ENCODE assay signal across 11 cellular contexts in the genomic region with DNA sequence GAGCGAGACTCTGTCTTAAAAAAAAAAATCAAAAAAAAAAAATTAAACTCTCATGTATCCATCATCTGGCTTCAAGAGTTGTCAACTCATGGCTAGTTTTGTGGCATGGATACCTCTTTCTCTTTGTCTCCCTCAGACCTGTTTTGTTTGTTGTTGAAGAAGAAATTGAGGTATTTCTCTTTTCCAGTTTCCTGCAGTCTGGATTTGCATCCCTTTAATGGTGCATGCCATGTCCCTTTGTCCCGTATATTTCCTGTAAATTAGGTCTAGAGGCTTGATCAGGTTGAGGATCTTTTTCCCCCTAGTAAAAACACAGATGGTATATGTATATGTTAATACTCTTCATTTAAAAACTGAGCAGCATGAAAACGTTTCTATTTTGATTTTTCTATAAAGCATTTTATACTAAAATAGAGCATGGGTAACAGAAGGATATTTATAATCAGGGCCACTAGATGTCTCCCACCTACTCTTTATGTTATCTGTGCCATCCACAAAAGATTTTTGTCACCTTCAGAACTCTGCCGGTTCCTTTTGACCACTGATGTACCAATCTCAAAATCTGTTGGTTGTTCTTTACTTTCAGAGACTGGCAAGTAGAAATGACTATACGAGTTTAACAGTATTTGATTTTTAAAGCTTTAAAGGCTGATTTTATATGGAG.
DNase-seq lines count a peak whose midpoint lies in the region; ATAC-seq, FAIRE-seq and TF ChIP-seq lines count a peak whose summit lies in the region.
"Had no signal": no experiment of that assay in that cellular context is flagged by ENCODE, and none has a peak within 500 bp of the region (broad histone marks: within the 10 kb centered on the region; RNA-seq: fewer than 3 reads in every experiment).

No MANE protein-coding gene starts in this region.

- no peaks in the 10 kb centered on the region for H3K9me3 Mint-ChIP-seq in stimulated activated effector memory CD8-positive, alpha-beta T cell treated with anti-CD3 and anti-CD28 coated beads, Interleukin-12 subunit alpha, Interleukin-12 subunit beta, amount 100 ng/mL, for 72 hours
- H3K9me3 Mint-ChIP-seq: activated CD4-positive, alpha-beta T cell treated with anti-CD3 and anti-CD28 coated beads, Interleukin-2, amount 10 ng/mL, durations not matched to agents 24 days and 14 days had no signal

- H3K4me3 ChIP-seq in BE2C (ENCODE audit: low read depth, low read length) (no peak overlapping the region), fibroblast of mammary gland (ENCODE audit: control insufficient read depth, low read depth, low read length) (no peak overlapping the region)

- H3K4me1 ChIP-seq in BE2C = no peaks in the 10 kb centered on the region

- H3K27ac Mint-ChIP-seq in stimulated activated effector memory CD8-positive, alpha-beta T cell treated with anti-CD3 and anti-CD28 coated beads, Interleukin-12 subunit alpha, Interleukin-12 subunit beta, amount 100 ng/mL, for 72 hours = no peak overlapping the region
- H3K27ac Mint-ChIP-seq: activated CD4-positive, alpha-beta T cell treated with anti-CD3 and anti-CD28 coated beads, Interleukin-2, amount 10 ng/mL, durations not matched to agents 24 days and 14 days had no signal

- no peaks in the 10 kb centered on the region for H3K27me3 ChIP-seq in BE2C

- H3K9me3 ChIP-seq in BE2C = no peaks in the 10 kb centered on the region

- no peaks in the 10 kb centered on the region for H3K36me3 ChIP-seq in BE2C

- peaks cover 6% of the 10 kb centered on the region for H3K4me1 Mint-ChIP-seq in stimulated activated effector memory CD8-positive, alpha-beta T cell treated with anti-CD3 and anti-CD28 coated beads, Interleukin-12 subunit alpha, Interleukin-12 subunit beta, amount 100 ng/mL, for 72 hours
- H3K4me1 Mint-ChIP-seq: activated CD4-positive, alpha-beta T cell treated with anti-CD3 and anti-CD28 coated beads, Interleukin-2, amount 10 ng/mL, durations not matched to agents 24 days and 14 days had no signal

- peaks cover 18% of the 10 kb centered on the region for H3K36me3 Mint-ChIP-seq in stimulated activated effector memory CD8-positive, alpha-beta T cell treated with anti-CD3 and anti-CD28 coated beads, Interleukin-12 subunit alpha, Interleukin-12 subunit beta, amount 100 ng/mL, for 72 hours

- no peak for FAIRE-seq in GM19239 (lab: Jason Lieb, UNC)
- FAIRE-seq: astrocyte had no signal

- TF ChIP-seq CTCF in BE2C (IDR thresholded peaks at IDR 0.05; ENCODE audit: low read depth, low read length) = peak; percentile 9; the same call in 1 of the 2 replicates
- TF ChIP-seq CTCF in fibroblast of mammary gland (conservative IDR thresholded peaks at IDR 0.05; ENCODE audit: control insufficient read depth, insufficient read depth, low read depth, low read length) = peak; percentile 12

- no peak for ATAC-seq in stimulated activated effector memory CD8-positive, alpha-beta T cell treated with anti-CD3 and anti-CD28 coated beads, Interleukin-12 subunit alpha, Interleukin-12 subunit beta, amount 100 ng/mL, for 72 hours
- no peak for ATAC-seq in GM18517 (IDR thresholded peaks at IDR 0.05; ENCODE audit: unreplicated experiment)

- no peak overlapping the region for H3K4me3 Mint-ChIP-seq in stimulated activated effector memory CD8-positive, alpha-beta T cell treated with anti-CD3 and anti-CD28 coated beads, Interleukin-12 subunit alpha, Interleukin-12 subunit beta, amount 100 ng/mL, for 72 hours
- H3K4me3 Mint-ChIP-seq: activated CD4-positive, alpha-beta T cell treated with anti-CD3 and anti-CD28 coated beads, Interleukin-2, amount 10 ng/mL, durations not matched to agents 24 days and 14 days had no signal

- DNase-seq in BE2C (no peak), GM19239 (ENCODE audit: insufficient read length, low spot score) (peak; percentile 3), NCI-H748 treated with DMSO at 0.1 percent for 48 hours (lab: John Stamatoyannopoulos, UW) (peak; percentile 29), fibroblast of mammary gland (ENCODE audit: low read depth) (no peak), NCI-H2081 treated with DMSO at 0.1 percent for 48 hours (lab: John Stamatoyannopoulos, UW) (no peak)
- no peak for DNase-seq in stimulated activated effector memory CD8-positive, alpha-beta T cell treated with anti-CD3 and anti-CD28 coated beads, Interleukin-12 subunit alpha, Interleukin-12 subunit beta, amount 100 ng/mL, for 72 hours (ENCODE audit: low spot score in 2 of 2)
- no peak for DNase-seq in stimulated activated naive CD4-positive, alpha-beta T cell (lab: John Stamatoyannopoulos, UW)
- DNase-seq: activated CD4-positive, alpha-beta T cell treated with anti-CD3 and anti-CD28 coated beads, Interleukin-2, amount 10 ng/mL, durations not matched to agents 24 days and 14 days; EL had no signal

Comparison
In these comparisons a context has a peak if more than half of its experiments do, and no peak if none do; other contexts are left out.
1. DNase-seq: peak in GM19239 (single experiment) and NCI-H748 treated with DMSO at 0.1 percent for 48 hours (single experiment); none in BE2C (single experiment), fibroblast of mammary gland (single experiment), stimulated activated effector memory CD8-positive, alpha-beta T cell treated with anti-CD3 and anti-CD28 coated beads, Interleukin-12 subunit alpha, Interleukin-12 subunit beta, amount 100 ng/mL, for 72 hours (0 of 2), NCI-H2081 treated with DMSO at 0.1 percent for 48 hours (single experiment) and stimulated activated naive CD4-positive, alpha-beta T cell (0 of 6).